ENCODE assay signal across 26 cellular contexts in genomic region chr20:41670631-41671030, GRCh38.
"Had no signal": no experiment of that assay in that cellular context is flagged by ENCODE, and none has a peak within 500 bp of the region (broad histone marks: within the 10 kb centered on the region; RNA-seq: fewer than 3 reads in every experiment).

No MANE protein-coding gene starts in this region.

- FAIRE-seq: bronchial epithelial cell, frontal cortex had no signal

- H2AFZ ChIP-seq: parathyroid adenoma had no signal

- H3K79me2 ChIP-seq: parathyroid adenoma had no signal

- H3K27ac Mint-ChIP-seq: activated CD4-positive, alpha-beta memory T cell treated with anti-CD3 and anti-CD28 coated beads for 36 hours; activated CD4-positive, alpha-beta T cell treated with anti-CD3 and anti-CD28 coated beads, Interleukin-2, amount 10 ng/mL, durations not matched to agents 24 days and 14 days; activated naive CD4-positive, alpha-beta T cell treated with anti-CD3 and anti-CD28 coated beads, Interleukin-2, amount 50 U/mL, for 24 hours; activated naive CD8-positive, alpha-beta T cell treated with anti-CD3 and anti-CD28 coated beads, Interleukin-2, amount 50 U/mL, for 24 hours; activated T-helper 2 cell treated with anti-CD3 and anti-CD28 coated beads, Interferon-gamma antibody, Interleukin-2, Interleukin-4, amounts not matched to agents 10 μg/mL and 5 μg/mL and 100 μg/mL, durations not matched to agents 14 hours and 24 hours and 36 hours; nephron had no signal

- H3K9me3 ChIP-seq: colonic mucosa, right atrium auricular region, suprapubic skin, tibial artery, upper lobe of right lung had no signal

- H3K4me3 ChIP-seq: colonic mucosa, left ventricle myocardium inferior, lung, right atrium auricular region, suprapubic skin, tibial artery, upper lobe of right lung had no signal

- H3K4me1 ChIP-seq: colonic mucosa, left ventricle myocardium inferior, right atrium auricular region, tibial artery, upper lobe of right lung had no signal

- DNase-seq: activated CD4-positive, alpha-beta memory T cell treated with anti-CD3 and anti-CD28 coated beads for 36 hours; activated CD4-positive, alpha-beta T cell treated with anti-CD3 and anti-CD28 coated beads, Interleukin-2, amount 10 ng/mL, durations not matched to agents 24 days and 14 days; activated CD4-positive, CD25-positive, alpha-beta regulatory T cell treated with anti-CD3 and anti-CD28 coated beads, Interleukin-2, amount 50 U/mL, for 72 hours; activated CD8-positive, alpha-beta memory T cell treated with anti-CD3 and anti-CD28 coated beads, Interleukin-2, amount 50 U/mL, for 48 hours; activated naive CD8-positive, alpha-beta T cell treated with anti-CD3 and anti-CD28 coated beads, Interleukin-2, amount 50 U/mL, for 24 hours; activated T-cell treated with anti-CD3 and anti-CD28 coated beads, Interleukin-2, amount 50 U/mL, for 4 hours; cerebellar nuclear complex; colonic mucosa; effector memory CD4-positive, alpha-beta T cell; left ventricle myocardium inferior; stimulated activated CD4-positive, alpha-beta T cell treated with anti-CD3 and anti-CD28 coated beads, Interleukin-15, amount 100 ng/mL, for 24 hours; stimulated activated CD4-positive, alpha-beta T cell treated with anti-CD3 and anti-CD28 coated beads, Interleukin-2, amount 100 ng/mL, for 24 hours; stimulated activated naive CD4-positive, alpha-beta T cell; T1000; tibial artery; upper lobe of right lung; WERI-Rb-1 had no signal

- H3K36me3 ChIP-seq: colonic mucosa, left ventricle myocardium inferior, right atrium auricular region, suprapubic skin, tibial artery, upper lobe of right lung, WERI-Rb-1 had no signal

- H3K27ac ChIP-seq: colonic mucosa, left ventricle myocardium inferior, parathyroid adenoma, right atrium auricular region, suprapubic skin, tibial artery, upper lobe of right lung, WERI-Rb-1 had no signal

- H3K9me3 Mint-ChIP-seq: activated CD4-positive, alpha-beta memory T cell treated with anti-CD3 and anti-CD28 coated beads for 36 hours; activated CD4-positive, alpha-beta T cell treated with anti-CD3 and anti-CD28 coated beads, Interleukin-2, amount 10 ng/mL, durations not matched to agents 24 days and 14 days; activated naive CD4-positive, alpha-beta T cell treated with anti-CD3 and anti-CD28 coated beads, Interleukin-2, amount 50 U/mL, for 24 hours; activated naive CD8-positive, alpha-beta T cell treated with anti-CD3 and anti-CD28 coated beads, Interleukin-2, amount 50 U/mL, for 24 hours; activated T-cell treated with anti-CD3 and anti-CD28 coated beads, Interleukin-2, amount 50 U/mL, for 4 hours; activated T-helper 2 cell treated with anti-CD3 and anti-CD28 coated beads, Interferon-gamma antibody, Interleukin-2, Interleukin-4, amounts not matched to agents 10 μg/mL and 5 μg/mL and 100 μg/mL, durations not matched to agents 14 hours and 24 hours and 36 hours; nephron had no signal

- ATAC-seq: activated naive CD8-positive, alpha-beta T cell treated with anti-CD3 and anti-CD28 coated beads, Interleukin-2, amount 50 U/mL, for 24 hours; activated T-cell treated with anti-CD3 and anti-CD28 coated beads, Interleukin-2, amount 50 U/mL, for 4 hours had no signal

- H3K9ac ChIP-seq: parathyroid adenoma had no signal

- H3K36me3 Mint-ChIP-seq: activated CD4-positive, alpha-beta memory T cell treated with anti-CD3 and anti-CD28 coated beads for 36 hours; activated naive CD4-positive, alpha-beta T cell treated with anti-CD3 and anti-CD28 coated beads, Interleukin-2, amount 50 U/mL, for 24 hours had no signal

- H3K4me1 Mint-ChIP-seq: activated CD4-positive, alpha-beta T cell treated with anti-CD3 and anti-CD28 coated beads, Interleukin-2, amount 10 ng/mL, durations not matched to agents 24 days and 14 days; activated naive CD4-positive, alpha-beta T cell treated with anti-CD3 and anti-CD28 coated beads, Interleukin-2, amount 50 U/mL, for 24 hours; activated naive CD8-positive, alpha-beta T cell treated with anti-CD3 and anti-CD28 coated beads, Interleukin-2, amount 50 U/mL, for 24 hours; nephron had no signal

- H3K27me3 ChIP-seq: colonic mucosa, right atrium auricular region, suprapubic skin had no signal

- H3K4me3 Mint-ChIP-seq: activated CD4-positive, alpha-beta memory T cell treated with anti-CD3 and anti-CD28 coated beads for 36 hours; activated CD4-positive, alpha-beta T cell treated with anti-CD3 and anti-CD28 coated beads, Interleukin-2, amount 10 ng/mL, durations not matched to agents 24 days and 14 days; activated naive CD4-positive, alpha-beta T cell treated with anti-CD3 and anti-CD28 coated beads, Interleukin-2, amount 50 U/mL, for 24 hours; activated naive CD8-positive, alpha-beta T cell treated with anti-CD3 and anti-CD28 coated beads, Interleukin-2, amount 50 U/mL, for 24 hours; activated T-cell treated with anti-CD3 and anti-CD28 coated beads, Interleukin-2, amount 50 U/mL, for 4 hours; nephron had no signal
